8 cellular contexts compared by ENCODE assay signal in the genomic region with DNA sequence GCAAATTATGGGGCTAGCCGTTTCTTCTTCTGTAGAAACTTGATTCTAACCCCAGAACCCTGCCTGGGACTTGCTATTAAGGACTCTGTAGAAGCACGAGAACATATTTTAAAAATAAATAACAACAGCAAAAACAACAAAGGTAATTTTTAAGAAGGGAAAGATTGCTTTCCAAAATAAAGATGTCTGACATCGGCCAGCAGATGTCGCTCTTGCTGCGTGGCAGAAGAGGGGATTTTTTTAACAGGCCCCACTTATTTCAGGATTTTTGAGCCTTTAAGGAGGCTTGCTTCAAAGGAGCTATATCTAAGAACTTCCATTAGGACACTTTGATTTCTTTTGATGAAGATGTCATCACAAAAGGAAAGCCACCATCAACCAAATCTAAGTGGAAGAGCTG.
DNase-seq lines count a peak whose midpoint lies in the region; ATAC-seq and TF ChIP-seq lines count a peak whose summit lies in the region.

No MANE protein-coding gene starts in this region.

- CTCF ChIA-PET in BJ (lab: Yijun Ruan, JAX): interaction anchor here (0.6 to 2.7 kb wide), 14 partner anchors 11 to 528 kb away, joined by 3 to 44 read pairs (median 5); no protein-coding TSS in a partner anchor

- WGBS in sigmoid colon, 2 donors: 9 to 10% methylated on average over 5 of the region's 5 CpGs

- TF ChIP-seq POLR2A in sigmoid colon (IDR thresholded peaks at IDR 0.05): no peak

- ATAC-seq in HG03025 (IDR thresholded peaks at IDR 0.05; ENCODE audit: low FRiP score, unreplicated experiment): no peak
- no peak for ATAC-seq in HG02642 (IDR thresholded peaks at IDR 0.05; ENCODE audit: poor library complexity, unreplicated experiment)

- H3K9me3 ChIP-seq in sigmoid colon: no peaks in the 10 kb centered on the region

- TF ChIP-seq EP300 in sigmoid colon (IDR thresholded peaks at IDR 0.05): no peak

- H3K4me1 ChIP-seq in sigmoid colon: peaks cover 0 to 3% (median 0%) of the 10 kb centered on the region in 4 donors

- intact Hi-C loops in sigmoid colon (cut with DNase I): loop anchor here (2.0 to 10.0 kb wide), 3 partner anchors 138 to 526 kb away; no protein-coding TSS in a partner anchor

- no peaks in the 10 kb centered on the region for H3K36me3 ChIP-seq in BJ (ENCODE audit: control insufficient read depth, insufficient read depth, low read length)
- H3K36me3 ChIP-seq in sigmoid colon: no peaks in the 10 kb centered on the region

- TF ChIP-seq CTCF in BJ (IDR thresholded peaks at IDR 0.05; ENCODE audit: insufficient read depth, low read depth, low read length) (peak; percentile 57), sigmoid colon (IDR thresholded peaks at IDR 0.05) (peak; percentile 36 to 57 (median 49))

- H3K4me3 ChIP-seq in BJ (ENCODE audit: low read depth, low read length) (no peak overlapping the region), sigmoid colon (no peak overlapping the region)

- POLR2A ChIA-PET in BJ (lab: Charles Lee): interaction anchor here (0.6 kb wide), 1 partner anchor 560 kb away, joined by 5 read pairs; no protein-coding TSS in a partner anchor

- no peak for DNase-seq in BJ (ENCODE audit: low read depth)
- DNase-seq in HCEC 1CT: peak; percentile 9
- DNase-seq in RPMI7951 (ENCODE audit: low read depth): peak; percentile 46
- DNase-seq in activated effector memory CD4-positive, alpha-beta T cell treated with anti-CD3 and anti-CD28 coated beads, Interleukin-2, amount 50 U/mL, for 16 hours: peak; percentile 81
- peak; percentile 43 for DNase-seq in glomerular visceral epithelial cell (ENCODE audit: extremely low spot score)
- DNase-seq in sigmoid colon: no peak

- no peak overlapping the region for H3K27ac ChIP-seq in sigmoid colon

- H3K27me3 ChIP-seq in BJ (ENCODE audit: control insufficient read depth, insufficient read depth, low read length): no peaks in the 10 kb centered on the region
- peaks cover 0 to 4% (median 0%) of the 10 kb centered on the region in 3 donors for H3K27me3 ChIP-seq in sigmoid colon

Comparison
In these comparisons a context has a peak if more than half of its experiments do, and no peak if none do; other contexts are left out.
1. DNase-seq: peak in HCEC 1CT (single experiment), RPMI7951 (single experiment), activated effector memory CD4-positive, alpha-beta T cell treated with anti-CD3 and anti-CD28 coated beads, Interleukin-2, amount 50 U/mL, for 16 hours (single experiment) and glomerular visceral epithelial cell (single experiment); none in BJ (single experiment) and sigmoid colon (single experiment).